In the genomic region with DNA sequence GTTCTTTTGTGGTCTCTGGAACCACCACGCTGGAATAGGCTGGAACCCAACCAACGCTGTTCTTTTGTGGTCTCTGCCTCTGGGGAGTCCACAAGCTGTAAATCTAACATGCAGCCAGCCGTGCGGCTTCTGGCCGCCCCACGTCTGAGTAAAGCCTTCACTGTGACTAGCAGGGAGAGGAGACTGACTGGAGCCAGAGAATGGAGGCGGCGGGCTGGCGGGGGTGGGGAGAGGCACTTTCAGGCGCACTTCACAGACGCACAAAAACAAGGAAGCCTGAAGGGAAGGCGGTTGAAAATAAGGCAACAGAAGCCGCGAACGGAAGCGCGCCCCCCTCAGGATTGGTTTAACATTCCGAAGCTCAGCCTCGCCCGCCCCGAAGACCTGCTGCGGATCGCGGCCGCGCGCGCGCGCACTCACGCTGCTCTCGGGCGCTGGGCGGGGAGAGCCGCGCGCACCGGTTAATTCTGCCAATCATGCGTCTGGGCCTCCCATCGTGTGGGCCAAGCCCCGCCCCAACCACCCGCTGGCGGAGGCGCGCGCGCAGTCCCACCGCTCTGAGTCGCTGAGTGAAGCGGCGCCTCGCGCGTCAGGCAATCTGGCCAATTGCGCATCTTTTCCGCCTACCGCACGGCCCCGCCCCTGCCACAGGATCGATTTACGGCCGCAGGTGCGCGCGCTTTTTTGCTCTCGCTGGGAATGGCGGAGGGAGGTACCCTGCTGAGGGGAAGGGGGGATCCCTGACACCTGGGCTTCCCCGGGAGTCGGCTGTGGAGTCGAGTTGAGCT, we compare ENCODE assay signal across 8 cellular contexts. TPM values are rescaled to one million over a fixed set of nuclear protein-coding genes. Genes with fewer than 3 reads are reported as not detected.
DNase-seq lines count a peak whose midpoint lies in the region; ATAC-seq and TF ChIP-seq lines count a peak whose summit lies in the region.

A gene with protein sequence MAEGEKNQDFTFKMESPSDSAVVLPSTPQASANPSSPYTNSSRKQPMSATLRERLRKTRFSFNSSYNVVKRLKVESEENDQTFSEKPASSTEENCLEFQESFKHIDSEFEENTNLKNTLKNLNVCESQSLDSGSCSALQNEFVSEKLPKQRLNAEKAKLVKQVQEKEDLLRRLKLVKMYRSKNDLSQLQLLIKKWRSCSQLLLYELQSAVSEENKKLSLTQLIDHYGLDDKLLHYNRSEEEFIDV (plus strand): TSS at position 687 of the 788 bp plus-strand sequence. CDS start 13 bp downstream, at position 700.

- intact Hi-C loops in lower lobe of right lung (cut with DNase I) = no loop called here

- H3K4me1 ChIP-seq in ectodermal cell (ENCODE audit: control insufficient read depth, insufficient read depth, low read length) (peaks cover 8% of the 10 kb centered on the region), lower lobe of right lung (peaks cover 25% of the 10 kb centered on the region)

- H3K9me3 ChIP-seq in ectodermal cell (ENCODE audit: control insufficient read depth, low read length) = no peaks in the 10 kb centered on the region
- H3K9me3 ChIP-seq in lower lobe of right lung = no peaks in the 10 kb centered on the region

- 0% methylated on average over 70 of the region's 70 CpGs for WGBS in ectodermal cell, 2 experiments

- H3K27me3 ChIP-seq in ectodermal cell (ENCODE audit: control insufficient read depth, insufficient read depth, low read length, poor library complexity, severe bottlenecking) = no peaks in the 10 kb centered on the region
- no peaks in the 10 kb centered on the region for H3K27me3 ChIP-seq in lower lobe of right lung (ENCODE audit: low read depth)

- TF ChIP-seq CTCF in lower lobe of right lung (IDR thresholded peaks at IDR 0.05) = peak; percentile 67

- DNase-seq in COLO829 (ENCODE audit: low spot score) (peak; percentile 88), HS-5 (ENCODE audit: low read depth) (peak; percentile 81), NK-92 (lab: John Stamatoyannopoulos, UW; ENCODE audit: unreplicated experiment) (peak; percentile 92), lower lobe of right lung (peak; percentile 99)
- peak; percentile 91 to 99 for DNase-seq in activated CD8-positive, alpha-beta memory T cell treated with anti-CD3 and anti-CD28 coated beads for 1 hour (ENCODE audit: extremely low read depth in 1 of 2, low read depth in 1 of 2)
- peak; percentile 97 to 99 (median 97) for DNase-seq in stimulated activated CD4-positive, alpha-beta T cell treated with anti-CD3 and anti-CD28 coated beads, TNF-alpha, amount 100 ng/mL, for 24 hours (ENCODE audit: low read depth in 3 of 3)

- H3K27ac ChIP-seq in ectodermal cell (ENCODE audit: insufficient read depth, low read depth, low read length, poor library complexity, severe bottlenecking) = peak within 1 kb of the TSS; percentile 100
- peak within 1 kb of the TSS; percentile 99 for H3K27ac ChIP-seq in lower lobe of right lung

- peak; percentile 89 for ATAC-seq in GM19468 (IDR thresholded peaks at IDR 0.05; ENCODE audit: extremely low read depth, unreplicated experiment)
- ATAC-seq in lower lobe of right lung = peak; percentile 93 to 98

- peak within 1 kb of the TSS; percentile 93 for H3K4me3 ChIP-seq in ectodermal cell (ENCODE audit: insufficient read depth, low read depth, low read length)
- H3K4me3 ChIP-seq in lower lobe of right lung = peak within 1 kb of the TSS; percentile 75

- H3K36me3 ChIP-seq in ectodermal cell (ENCODE audit: control insufficient read depth, insufficient read depth, low read length) (no peaks in the 10 kb centered on the region), lower lobe of right lung (peaks cover 8% of the 10 kb centered on the region)

RNA-seq across cellular contexts. Expression of the gene that starts here (rescaled TPM):
- polyA plus RNA-seq in ectodermal cell (2013, experiment 1 of 4) = 11.9 TPM
- polyA plus RNA-seq in ectodermal cell (2013, experiment 2 of 4) = 13.3 TPM
- polyA plus RNA-seq in ectodermal cell (2013, experiment 3 of 4) = 11.3 TPM
- 11.6 TPM for polyA plus RNA-seq in ectodermal cell (2013, experiment 4 of 4)
- total RNA-seq in lower lobe of right lung = 7.4 TPM

Comparison
In these comparisons a context has a peak if more than half of its experiments do, and no peak if none do; other contexts are left out.
1. Peak in every context shown above with its lines: DNase-seq, ATAC-seq, H3K4me3 ChIP-seq and H3K27ac ChIP-seq.